ENCODE assay signal across 24 cellular contexts in the genomic region with DNA sequence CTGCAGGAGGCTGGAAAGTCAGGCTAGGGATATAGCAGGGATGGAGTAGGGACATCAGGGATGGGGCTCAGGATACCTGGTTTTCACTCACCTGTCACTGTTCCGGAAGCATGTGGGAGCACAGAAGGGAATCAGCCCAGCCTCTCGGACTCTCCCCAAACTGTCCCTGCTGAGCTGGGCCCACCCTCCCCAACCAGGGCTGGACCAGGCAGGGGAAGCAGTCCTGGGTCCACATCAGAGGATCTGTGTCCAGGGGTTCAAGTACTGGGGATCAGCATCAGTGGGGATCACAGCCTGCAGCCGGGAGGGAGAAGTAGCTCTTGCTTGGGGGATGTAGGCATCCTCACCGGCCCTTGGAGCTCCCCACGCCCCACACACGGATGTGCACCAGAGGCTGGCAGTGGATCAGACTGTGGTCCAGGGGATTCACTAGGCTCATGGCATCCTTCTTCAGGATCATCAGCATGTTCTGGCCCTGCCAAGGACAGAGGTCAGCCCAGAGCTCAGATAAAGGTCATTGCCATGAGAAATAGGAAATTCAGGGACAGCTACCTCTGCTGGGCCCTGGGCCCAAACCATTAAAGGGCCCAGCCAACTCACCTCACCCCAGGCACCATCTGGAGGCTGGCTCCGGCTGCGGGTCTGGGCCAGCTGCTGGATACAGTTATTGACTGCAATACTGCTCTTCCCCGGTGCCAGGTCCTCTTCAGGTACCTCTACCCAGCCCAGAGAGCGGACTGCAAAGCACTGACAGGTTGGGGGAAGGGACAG. TPM values are rescaled to one million over a fixed set of nuclear protein-coding genes. Genes with fewer than 3 reads are reported as not detected.
A peak's percentile ranks its signal among the peaks of the same experiment; 100 is the strongest.
DNase-seq lines count a peak whose midpoint lies in the region; ATAC-seq and TF ChIP-seq lines count a peak whose summit lies in the region.
"Had no signal": no experiment of that assay in that cellular context is flagged by ENCODE, and none has a peak within 500 bp of the region (broad histone marks: within the 10 kb centered on the region; RNA-seq: fewer than 3 reads in every experiment).

No MANE protein-coding gene starts in this region.

- H3K9me2 ChIP-seq in PC-3 (replicated peaks; ENCODE audit: low read length): no peaks in the 10 kb centered on the region

- CTCF ChIA-PET in naive thymus-derived CD4-positive, alpha-beta T cell (lab: Charles Lee): no interaction called here
- CTCF ChIA-PET in PC-3 (lab: Charles Lee): no interaction called here

- no peaks in the 10 kb centered on the region for H3F3A ChIP-seq in PC-3 (ENCODE audit: low read length, unreplicated experiment)

- H3K36me3 Mint-ChIP-seq in activated T-helper 17 cell treated with anti-CD3 and anti-CD28 coated beads, Interleukin-2, amount 50 U/mL, for 72 hours (ENCODE audit: low read depth): peaks cover 38% of the 10 kb centered on the region
- H3K36me3 Mint-ChIP-seq in naive thymus-derived CD4-positive, alpha-beta T cell: peaks cover 0 to 21% (median 5%) of the 10 kb centered on the region in 5 donors
- H3K36me3 Mint-ChIP-seq in stimulated activated effector memory CD8-positive, alpha-beta T cell treated with anti-CD3 and anti-CD28 coated beads, Interleukin-12 subunit alpha, Interleukin-12 subunit beta, amount 100 ng/mL, for 72 hours: peaks cover 30% of the 10 kb centered on the region
- peaks cover 20% of the 10 kb centered on the region for H3K36me3 Mint-ChIP-seq in activated T-helper 1 cell treated with anti-CD3 and anti-CD28 coated beads, Interleukin-12 subunit alpha, Interleukin-12 subunit beta, Interleukin-2, Interleukin-4 antibody, amounts not matched to agents 30 ng/mL and 10 ng/mL and 1 ng/mL, durations not matched to agents 14 hours and 24 hours and 36 hours (ENCODE audit: low read depth)

- peak overlapping the region; percentile 93 for H3K27ac Mint-ChIP-seq in activated T-helper 17 cell treated with anti-CD3 and anti-CD28 coated beads, Interleukin-2, amount 50 U/mL, for 72 hours
- H3K27ac Mint-ChIP-seq in naive thymus-derived CD4-positive, alpha-beta T cell: peak overlapping the region in 5 of 9 donors; percentile 12 to 99 (median 58)
- peak overlapping the region; percentile 50 for H3K27ac Mint-ChIP-seq in stimulated activated effector memory CD8-positive, alpha-beta T cell treated with anti-CD3 and anti-CD28 coated beads, Interleukin-12 subunit alpha, Interleukin-12 subunit beta, amount 100 ng/mL, for 72 hours
- H3K27ac Mint-ChIP-seq in activated T-helper 1 cell treated with anti-CD3 and anti-CD28 coated beads, Interleukin-12 subunit alpha, Interleukin-12 subunit beta, Interleukin-2, Interleukin-4 antibody, amounts not matched to agents 30 ng/mL and 10 ng/mL and 1 ng/mL, durations not matched to agents 14 hours and 24 hours and 36 hours: no peak overlapping the region
- H3K27ac Mint-ChIP-seq: stimulated activated naive B cell treated with anti-CD40 and anti-IgM and Interleukin-4, amounts not matched to agents 10 μg/mL and 1 μg/mL and 100 μg/mL, for 72 hours had no signal

- peaks cover 35% of the 10 kb centered on the region for H3K79me2 ChIP-seq in PC-3 (ENCODE audit: low read length)

- in situ Hi-C loops in GM13977 (cut with MboI; ENCODE audit: low pct_unique_long_range_greater_than_20kb, low sequenced_read_pairs, unreplicated experiment): no loop called here

- no peak overlapping the region for H3K4me2 ChIP-seq in PC-3 (ENCODE audit: low read length)

- no peak overlapping the region for H3K9ac ChIP-seq in PC-3 (ENCODE audit: low read length)

- H3K4me3 Mint-ChIP-seq in activated T-helper 17 cell treated with anti-CD3 and anti-CD28 coated beads, Interleukin-2, amount 50 U/mL, for 72 hours: peak overlapping the region; percentile 93
- peak overlapping the region in 1 of 10 donors; percentile 96 for H3K4me3 Mint-ChIP-seq in naive thymus-derived CD4-positive, alpha-beta T cell
- no peak overlapping the region for H3K4me3 Mint-ChIP-seq in stimulated activated effector memory CD8-positive, alpha-beta T cell treated with anti-CD3 and anti-CD28 coated beads, Interleukin-12 subunit alpha, Interleukin-12 subunit beta, amount 100 ng/mL, for 72 hours
- H3K4me3 Mint-ChIP-seq in activated T-helper 1 cell treated with anti-CD3 and anti-CD28 coated beads, Interleukin-12 subunit alpha, Interleukin-12 subunit beta, Interleukin-2, Interleukin-4 antibody, amounts not matched to agents 30 ng/mL and 10 ng/mL and 1 ng/mL, durations not matched to agents 14 hours and 24 hours and 36 hours: no peak overlapping the region
- H3K4me3 Mint-ChIP-seq: CD14-positive monocyte had no signal

- BruUV-seq in PC-3 (replicated peaks; lab: Mats Ljungman, UMichigan): no TSS peak

- H3K36me3 ChIP-seq in naive thymus-derived CD4-positive, alpha-beta T cell (ENCODE audit: control insufficient read depth in 2 of 3, insufficient read depth in 3 of 3, low read length in 3 of 3): peaks cover 0 to 25% (median 0%) of the 10 kb centered on the region in 3 experiments
- H3K36me3 ChIP-seq in PC-3 (ENCODE audit: low read depth, low read length): peaks cover 4% of the 10 kb centered on the region; the same call in 1 of the 2 replicates
- H3K36me3 ChIP-seq: prostate gland had no signal

- peak; percentile 45 for DNase-seq in activated CD8-positive, alpha-beta memory T cell treated with anti-CD3 and anti-CD28 coated beads, Interleukin-2, amount 50 U/mL, for 48 hours
- no peak for DNase-seq in activated CD8-positive, alpha-beta memory T cell treated with anti-CD3 and anti-CD28 coated beads, Interleukin-2, amount 50 U/mL, for 4 hours
- DNase-seq in naive thymus-derived CD4-positive, alpha-beta T cell: no peak
- DNase-seq in stimulated activated effector memory CD8-positive, alpha-beta T cell treated with anti-CD3 and anti-CD28 coated beads, Interleukin-12 subunit alpha, Interleukin-12 subunit beta, amount 100 ng/mL, for 72 hours (ENCODE audit: low spot score in 2 of 2): no peak
- DNase-seq in activated T-helper 1 cell treated with anti-CD3 and anti-CD28 coated beads, Interleukin-12 subunit alpha, Interleukin-12 subunit beta, Interleukin-2, Interleukin-4 antibody, amounts not matched to agents 30 ng/mL and 10 ng/mL and 1 ng/mL, durations not matched to agents 14 hours and 24 hours and 36 hours (ENCODE audit: low spot score): no peak
- DNase-seq in GM13977 (ENCODE audit: low spot score) (no peak), PC-3 (no peak)
- DNase-seq: 8988T; activated CD4-positive, alpha-beta T cell treated with anti-CD3 and anti-CD28 coated beads, Interleukin-2, amount 50 U/mL, for 4 hours; NCI-H2029; NCI-H526; OCI-M1; stimulated activated naive B cell treated with anti-CD40 and anti-IgM and Interleukin-4, amounts not matched to agents 10 μg/mL and 1 μg/mL and 100 μg/mL, for 72 hours; T-helper 1 cell; trophoblast cell had no signal

- POLR2A ChIA-PET in naive thymus-derived CD4-positive, alpha-beta T cell (lab: Charles Lee): interaction anchor here (1.2 to 16.3 kb wide), 3 partner anchors 9 to 86 kb away, joined by 5 to 248 read pairs (median 6); a partner anchor contains a TSS
- POLR2A ChIA-PET in PC-3 (lab: Charles Lee; ENCODE audit: unreplicated experiment): no interaction called here

- no peaks in the 10 kb centered on the region for H3K9me3 ChIP-seq in naive thymus-derived CD4-positive, alpha-beta T cell (ENCODE audit: control insufficient read depth in 2 of 3, low read length in 3 of 3)
- H3K9me3 ChIP-seq in PC-3 (ENCODE audit: low read length): no peaks in the 10 kb centered on the region
- H3K9me3 ChIP-seq: HAP-1, neutrophil, prostate gland had no signal

- H2AFZ ChIP-seq in PC-3 (ENCODE audit: low read length): no peak overlapping the region
- H2AFZ ChIP-seq: hepatocyte had no signal

- no peaks in the 10 kb centered on the region for H3K27me3 ChIP-seq in naive thymus-derived CD4-positive, alpha-beta T cell (ENCODE audit: control insufficient read depth in 2 of 2, insufficient read depth in 2 of 2, low read length in 2 of 2)
- no peaks in the 10 kb centered on the region for H3K27me3 ChIP-seq in PC-3 (ENCODE audit: low read length)
- H3K27me3 ChIP-seq: hepatocyte, neutrophil had no signal

- H3K9me3 Mint-ChIP-seq in activated T-helper 17 cell treated with anti-CD3 and anti-CD28 coated beads, Interleukin-2, amount 50 U/mL, for 72 hours: no peaks in the 10 kb centered on the region
- H3K9me3 Mint-ChIP-seq in naive thymus-derived CD4-positive, alpha-beta T cell: no peaks in the 10 kb centered on the region
- no peaks in the 10 kb centered on the region for H3K9me3 Mint-ChIP-seq in stimulated activated effector memory CD8-positive, alpha-beta T cell treated with anti-CD3 and anti-CD28 coated beads, Interleukin-12 subunit alpha, Interleukin-12 subunit beta, amount 100 ng/mL, for 72 hours
- H3K9me3 Mint-ChIP-seq in activated T-helper 1 cell treated with anti-CD3 and anti-CD28 coated beads, Interleukin-12 subunit alpha, Interleukin-12 subunit beta, Interleukin-2, Interleukin-4 antibody, amounts not matched to agents 30 ng/mL and 10 ng/mL and 1 ng/mL, durations not matched to agents 14 hours and 24 hours and 36 hours: no peaks in the 10 kb centered on the region
- H3K9me3 Mint-ChIP-seq: activated naive CD4-positive, alpha-beta T cell treated with anti-CD3 and anti-CD28 coated beads, Interleukin-2, amount 50 U/mL, for 24 hours; activated T-helper 2 cell treated with anti-CD3 and anti-CD28 coated beads, Interferon-gamma antibody, Interleukin-2, Interleukin-4, amounts not matched to agents 10 μg/mL and 5 μg/mL and 100 μg/mL, durations not matched to agents 14 hours and 24 hours and 36 hours; stimulated activated naive B cell treated with anti-CD40 and anti-IgM and Interleukin-4, amounts not matched to agents 10 μg/mL and 1 μg/mL and 100 μg/mL, for 72 hours had no signal

- H4K20me1 ChIP-seq in PC-3 (ENCODE audit: low read length): no peaks in the 10 kb centered on the region

- intact Hi-C loops in naive thymus-derived CD4-positive, alpha-beta T cell (cut with micrococcal nuclease): loop anchor here (5.0 to 10.0 kb wide), 4 partner anchors 455 to 1365 kb away; a partner anchor contains a TSS
- intact Hi-C loops in activated T-helper 1 cell treated with anti-CD3 and anti-CD28 coated beads, Interleukin-12 subunit alpha, Interleukin-12 subunit beta, Interleukin-2, Interleukin-4 antibody, amounts not matched to agents 30 ng/mL and 10 ng/mL and 1 ng/mL, durations not matched to agents 14 hours and 24 hours and 36 hours (cut with micrococcal nuclease): loop anchor here (10.0 kb wide), 1 partner anchor 1053 kb away; a partner anchor contains a TSS
- intact Hi-C loops in PC-3 (cut with micrococcal nuclease): no loop called here

- no peaks in the 10 kb centered on the region for H3K27me3 Mint-ChIP-seq in activated T-helper 17 cell treated with anti-CD3 and anti-CD28 coated beads, Interleukin-2, amount 50 U/mL, for 72 hours
- H3K27me3 Mint-ChIP-seq in naive thymus-derived CD4-positive, alpha-beta T cell: no peaks in the 10 kb centered on the region
- H3K27me3 Mint-ChIP-seq in activated T-helper 1 cell treated with anti-CD3 and anti-CD28 coated beads, Interleukin-12 subunit alpha, Interleukin-12 subunit beta, Interleukin-2, Interleukin-4 antibody, amounts not matched to agents 30 ng/mL and 10 ng/mL and 1 ng/mL, durations not matched to agents 14 hours and 24 hours and 36 hours (ENCODE audit: insufficient read depth): no peaks in the 10 kb centered on the region
- H3K27me3 Mint-ChIP-seq: activated naive CD4-positive, alpha-beta T cell treated with anti-CD3 and anti-CD28 coated beads, Interleukin-2, amount 50 U/mL, for 24 hours; stimulated activated naive B cell treated with anti-CD40 and anti-IgM and Interleukin-4, amounts not matched to agents 10 μg/mL and 1 μg/mL and 100 μg/mL, for 72 hours had no signal

- peaks cover 19 to 21% of the 10 kb centered on the region in 2 donors for H3K4me1 ChIP-seq in naive thymus-derived CD4-positive, alpha-beta T cell (ENCODE audit: control insufficient read depth in 2 of 2, insufficient read depth in 2 of 2, low read length in 2 of 2)
- peaks cover 26% of the 10 kb centered on the region for H3K4me1 ChIP-seq in PC-3 (ENCODE audit: insufficient read depth, low read length)

- TF ChIP-seq CTCF in GM13977 (IDR thresholded peaks at IDR 0.05; ENCODE audit: extremely low read depth, insufficient read depth, missing control alignments) (no peak), PC-3 (conservative IDR thresholded peaks at IDR 0.05; ENCODE audit: low read depth, low read length) (no peak)

- no peak overlapping the region for H3K4me3 ChIP-seq in naive thymus-derived CD4-positive, alpha-beta T cell (ENCODE audit: low read length)
- H3K4me3 ChIP-seq in PC-3 (ENCODE audit: low read length): no peak overlapping the region
- H3K4me3 ChIP-seq: HAP-1, hepatocyte, prostate gland, SK-N-MC had no signal

- H3K27ac ChIP-seq in naive thymus-derived CD4-positive, alpha-beta T cell (ENCODE audit: low read depth, low read length): no peak overlapping the region
- H3K27ac ChIP-seq in PC-3 (ENCODE audit: low read length): no peak overlapping the region
- H3K27ac ChIP-seq: hepatocyte, neutrophil, prostate gland, SK-N-MC had no signal

- no peak for ATAC-seq in activated T-helper 17 cell treated with anti-CD3 and anti-CD28 coated beads, Interleukin-2, amount 50 U/mL, for 72 hours (replicated peaks)
- ATAC-seq in naive thymus-derived CD4-positive, alpha-beta T cell: no peak
- ATAC-seq in stimulated activated effector memory CD8-positive, alpha-beta T cell treated with anti-CD3 and anti-CD28 coated beads, Interleukin-12 subunit alpha, Interleukin-12 subunit beta, amount 100 ng/mL, for 72 hours: no peak
- ATAC-seq in PC-3: no peak
- ATAC-seq: stimulated activated naive B cell treated with anti-CD40 and anti-IgM and Interleukin-4, amounts not matched to agents 10 μg/mL and 1 μg/mL and 100 μg/mL, for 72 hours had no signal

- H3K4me1 Mint-ChIP-seq in activated T-helper 17 cell treated with anti-CD3 and anti-CD28 coated beads, Interleukin-2, amount 50 U/mL, for 72 hours: peaks cover 13% of the 10 kb centered on the region
- H3K4me1 Mint-ChIP-seq in naive thymus-derived CD4-positive, alpha-beta T cell: peaks cover 24 to 64% (median 50%) of the 10 kb centered on the region in 7 donors
- peaks cover 54% of the 10 kb centered on the region for H3K4me1 Mint-ChIP-seq in stimulated activated effector memory CD8-positive, alpha-beta T cell treated with anti-CD3 and anti-CD28 coated beads, Interleukin-12 subunit alpha, Interleukin-12 subunit beta, amount 100 ng/mL, for 72 hours
- peaks cover 46% of the 10 kb centered on the region for H3K4me1 Mint-ChIP-seq in activated T-helper 1 cell treated with anti-CD3 and anti-CD28 coated beads, Interleukin-12 subunit alpha, Interleukin-12 subunit beta, Interleukin-2, Interleukin-4 antibody, amounts not matched to agents 30 ng/mL and 10 ng/mL and 1 ng/mL, durations not matched to agents 14 hours and 24 hours and 36 hours (ENCODE audit: low read depth)

RNA-seq across cellular contexts. Expression of a gene that starts 2.5 kb away (rescaled TPM):
- 10 to 100 TPM; 20.5 to 56.6 TPM for total RNA-seq in activated T-helper 17 cell treated with anti-CD3 and anti-CD28 coated beads, Interleukin-2, amount 50 U/mL, for 72 hours
- total RNA-seq in naive thymus-derived CD4-positive, alpha-beta T cell: 10 to 100 TPM; 37.9 to 77.8 (median 72.4) TPM
- 1 to 10 TPM; 6.3 to 6.8 TPM for polyA plus RNA-seq in naive thymus-derived CD4-positive, alpha-beta T cell
- 17.2 and 21.2 TPM in 2 replicates for total RNA-seq in activated T-helper 1 cell treated with anti-CD3 and anti-CD28 coated beads, Interleukin-12 subunit alpha, Interleukin-12 subunit beta, Interleukin-2, Interleukin-4 antibody, amounts not matched to agents 30 ng/mL and 10 ng/mL and 1 ng/mL, durations not matched to agents 14 hours and 24 hours and 36 hours
- total RNA-seq in PC-3 (2014; rRNA removed): 11.4 and 13.6 TPM in 2 replicates

RNA-seq across cellular contexts. Expression of a gene that starts 2.7 kb away (rescaled TPM):
- 10 to 100 TPM; 56.0 to 89.6 TPM for total RNA-seq in activated T-helper 17 cell treated with anti-CD3 and anti-CD28 coated beads, Interleukin-2, amount 50 U/mL, for 72 hours
- 10 to 100 TPM; 40.4 to 90.1 (median 52.4) TPM for total RNA-seq in naive thymus-derived CD4-positive, alpha-beta T cell
- 100 to 1,000 TPM; 112 to 142 TPM for polyA plus RNA-seq in naive thymus-derived CD4-positive, alpha-beta T cell
- total RNA-seq in activated T-helper 1 cell treated with anti-CD3 and anti-CD28 coated beads, Interleukin-12 subunit alpha, Interleukin-12 subunit beta, Interleukin-2, Interleukin-4 antibody, amounts not matched to agents 30 ng/mL and 10 ng/mL and 1 ng/mL, durations not matched to agents 14 hours and 24 hours and 36 hours: 94.3 and 107 TPM in 2 replicates
- total RNA-seq in PC-3 (2014; rRNA removed): 25.0 and 29.1 TPM in 2 replicates

RNA-seq across cellular contexts. Expression of a gene that starts 4.7 kb away (rescaled TPM):
- 10 to 100 TPM; 32.3 to 39.1 TPM for total RNA-seq in activated T-helper 17 cell treated with anti-CD3 and anti-CD28 coated beads, Interleukin-2, amount 50 U/mL, for 72 hours
- total RNA-seq in naive thymus-derived CD4-positive, alpha-beta T cell: 10 to 100 TPM; 23.8 to 45.5 (median 34.0) TPM
- 10 to 100 TPM; 31.1 to 34.4 TPM for polyA plus RNA-seq in naive thymus-derived CD4-positive, alpha-beta T cell
- total RNA-seq in activated T-helper 1 cell treated with anti-CD3 and anti-CD28 coated beads, Interleukin-12 subunit alpha, Interleukin-12 subunit beta, Interleukin-2, Interleukin-4 antibody, amounts not matched to agents 30 ng/mL and 10 ng/mL and 1 ng/mL, durations not matched to agents 14 hours and 24 hours and 36 hours: 55.6 and 59.2 TPM in 2 replicates
- 48.6 and 55.8 TPM in 2 replicates for total RNA-seq in PC-3 (2014; rRNA removed)

RNA-seq across cellular contexts. Expression of a gene that starts 14.5 kb away (rescaled TPM):
- total RNA-seq in activated T-helper 17 cell treated with anti-CD3 and anti-CD28 coated beads, Interleukin-2, amount 50 U/mL, for 72 hours: 10 to 100 TPM in 1 of 2 donors, 1 to 10 TPM in 1; 8.9 to 11.8 TPM
- total RNA-seq in naive thymus-derived CD4-positive, alpha-beta T cell: 10 to 100 TPM; 12.5 to 19.5 (median 16.2) TPM
- polyA plus RNA-seq in naive thymus-derived CD4-positive, alpha-beta T cell: 10 to 100 TPM; 61.7 to 80.8 TPM
- total RNA-seq in activated T-helper 1 cell treated with anti-CD3 and anti-CD28 coated beads, Interleukin-12 subunit alpha, Interleukin-12 subunit beta, Interleukin-2, Interleukin-4 antibody, amounts not matched to agents 30 ng/mL and 10 ng/mL and 1 ng/mL, durations not matched to agents 14 hours and 24 hours and 36 hours: 12.7 and 16.1 TPM in 2 replicates
- not detected in 2 replicates for total RNA-seq in PC-3 (2014; rRNA removed)
